Comparison of ENCODE assay signal across 10 cellular contexts in the genomic region with DNA sequence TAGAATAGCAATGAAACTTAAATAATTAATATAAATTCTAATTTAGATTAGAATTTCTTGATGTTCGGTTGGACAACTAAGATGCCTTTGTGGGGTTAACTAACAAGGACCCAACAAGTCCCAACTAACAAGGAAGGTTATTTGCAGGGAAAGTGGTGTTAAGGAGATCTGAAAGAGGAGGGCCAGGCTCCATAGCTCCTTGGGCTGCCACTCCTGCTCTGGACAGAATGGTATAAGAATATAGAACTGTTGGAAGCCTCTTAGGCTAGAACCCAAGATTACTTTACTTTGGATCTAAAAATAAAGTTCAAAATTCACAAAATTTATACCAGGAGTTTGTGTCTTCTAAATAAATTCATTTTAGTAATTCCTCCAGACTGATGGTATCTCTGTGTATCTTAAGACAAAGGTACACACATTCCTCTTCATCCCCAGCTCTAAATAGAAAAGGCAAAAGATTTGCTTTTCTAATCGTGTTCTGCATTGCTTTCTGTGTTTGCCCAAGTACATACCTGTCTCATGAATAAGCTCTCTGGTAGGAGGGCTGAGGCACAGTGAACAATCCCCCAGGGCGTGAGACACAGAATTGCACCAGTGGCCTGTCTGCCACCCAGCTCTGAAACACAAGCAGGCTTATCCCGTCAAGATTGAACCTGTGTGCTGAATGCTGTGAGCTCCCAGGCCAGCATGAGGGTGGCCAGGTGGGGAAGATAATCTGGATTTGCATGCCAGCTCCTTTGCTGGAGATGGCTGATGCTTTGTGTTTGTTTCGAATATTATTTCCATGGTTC.
A peak's percentile ranks its signal among the peaks of the same experiment; 100 is the strongest.
DNase-seq lines count a peak whose midpoint lies in the region; ATAC-seq and TF ChIP-seq lines count a peak whose summit lies in the region.
"Had no signal": no experiment of that assay in that cellular context is flagged by ENCODE, and none has a peak within 500 bp of the region (broad histone marks: within the 10 kb centered on the region; RNA-seq: fewer than 3 reads in every experiment).

No MANE protein-coding gene starts in this region.

- peak overlapping the region in 2 of 4 donors; percentile 12 to 16 for H3K27ac ChIP-seq in body of pancreas
- no peak overlapping the region for H3K27ac ChIP-seq in left lung
- H3K27ac ChIP-seq: psoas muscle had no signal

- in situ Hi-C loops in ACHN (cut with HindIII; ENCODE audit: low pct_ligation_motif_present, low pct_unique_long_range_greater_than_20kb, low sequenced_read_pairs), result no loop called here

- H3K4me3 ChIP-seq in body of pancreas (no peak overlapping the region), left lung (no peak overlapping the region)
- H3K4me3 ChIP-seq: psoas muscle had no signal

- no peak for TF ChIP-seq CTCF in body of pancreas (IDR thresholded peaks at IDR 0.05)
- no peak for TF ChIP-seq CTCF in left lung (IDR thresholded peaks at IDR 0.05)

- no peaks in the 10 kb centered on the region for H3K36me3 ChIP-seq in body of pancreas (replicated peaks in 1 of 2; ENCODE audit: insufficient read depth in 1 of 2, low read depth in 2 of 2)
- no peaks in the 10 kb centered on the region for H3K36me3 ChIP-seq in left lung

- 56 to 66% methylated on average over 5 of the region's 5 CpGs for WGBS in body of pancreas, 2 donors

- H3K4me1 ChIP-seq in body of pancreas (peaks cover 4% of the 10 kb centered on the region), left lung (peaks cover 11 to 31% of the 10 kb centered on the region in 2 donors)

- intact Hi-C loops in body of pancreas (cut with DNase I) (no loop called here), left lung (cut with DNase I) (no loop called here)

- no peaks in the 10 kb centered on the region for H3K9me3 ChIP-seq in body of pancreas
- no peaks in the 10 kb centered on the region for H3K9me3 ChIP-seq in left lung
- H3K9me3 ChIP-seq: psoas muscle had no signal

- peak; percentile 78 for ATAC-seq in body of pancreas
- peak; percentile 70 for ATAC-seq in left lung
- ATAC-seq: psoas muscle had no signal

- H3K27me3 ChIP-seq in body of pancreas, result no peaks in the 10 kb centered on the region
- H3K27me3 ChIP-seq in left lung, result no peaks in the 10 kb centered on the region

- peak in 1 of 3 donors; percentile 27 for TF ChIP-seq POLR2A in body of pancreas (IDR thresholded peaks at IDR 0.05)

- peak; percentile 76 for DNase-seq in ACHN
- DNase-seq in HT1080 (ENCODE audit: low read depth), result peak; percentile 79
- peak; percentile 20 to 56 (median 38) for DNase-seq in body of pancreas
- DNase-seq in left lung, result no peak
- no peak for DNase-seq in NCI-H1048 (lab: John Stamatoyannopoulos, UW)
- no peak for DNase-seq in AML-193 (lab: John Stamatoyannopoulos, UW)
- DNase-seq in SKM-1 treated with dmso at 0.1 percent for 144 hours (lab: John Stamatoyannopoulos, UW; ENCODE audit: unreplicated experiment), result no peak
- no peak for DNase-seq in SW 1271 (lab: John Stamatoyannopoulos, UW)
- DNase-seq: activated naive CD8-positive, alpha-beta T cell treated with anti-CD3 and anti-CD28 coated beads, Interleukin-2, amount 10 ng/mL, durations not matched to agents 7 days and 5 days; psoas muscle had no signal

Comparison
In these comparisons a context has a peak if more than half of its experiments do, and no peak if none do; other contexts are left out.
1. DNase-seq: peak in ACHN (single experiment), HT1080 (single experiment) and body of pancreas (4 of 4); none in left lung (0 of 2), NCI-H1048 (single experiment), AML-193 (0 of 2), SKM-1 treated with dmso at 0.1 percent for 144 hours (single experiment) and SW 1271 (0 of 2).